Comparison of ENCODE assay signal across 11 cellular contexts in the genomic region with DNA sequence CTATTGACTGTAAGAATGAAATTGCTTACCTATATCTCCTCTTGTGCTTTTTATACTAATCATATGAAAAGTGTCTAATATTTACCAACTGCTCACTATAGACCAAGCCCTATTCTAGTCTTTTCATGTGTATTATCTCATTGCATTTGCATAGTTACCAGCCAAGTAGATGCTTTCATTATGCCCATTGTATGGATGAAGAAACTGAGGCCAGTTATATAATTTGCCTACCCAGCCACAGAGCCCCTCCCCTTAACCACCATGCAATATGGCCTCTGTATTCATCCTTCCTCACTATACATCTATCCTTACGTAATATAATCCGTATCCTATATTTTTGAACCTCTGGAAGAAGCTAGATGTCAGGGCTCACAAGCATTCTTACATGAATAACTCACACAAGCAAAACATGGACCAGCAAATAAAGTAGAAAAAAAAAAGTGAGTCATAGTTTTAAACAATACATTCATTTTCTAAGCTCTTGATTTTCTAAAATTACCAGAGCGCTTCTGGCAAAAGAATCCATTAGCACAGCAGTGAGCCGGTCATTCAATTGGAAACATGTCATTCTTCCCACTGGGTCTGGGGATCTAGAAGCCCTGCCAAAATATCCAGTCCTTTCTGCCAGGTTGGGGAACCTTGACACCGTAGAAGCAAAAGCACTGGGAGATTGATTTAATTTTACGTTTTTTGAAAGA.
DNase-seq lines count a peak whose midpoint lies in the region; TF ChIP-seq lines count a peak whose summit lies in the region.
"Had no signal": no experiment of that assay in that cellular context is flagged by ENCODE, and none has a peak within 500 bp of the region (broad histone marks: within the 10 kb centered on the region; RNA-seq: fewer than 3 reads in every experiment).

No MANE protein-coding gene starts in this region.

- no peaks in the 10 kb centered on the region for H3K36me3 ChIP-seq in Peyer's patch
- H3K36me3 ChIP-seq: pancreas had no signal

- peak; percentile 71 for DNase-seq in ELR (ENCODE audit: low read depth)
- peak; percentile 89 for DNase-seq in NCI-H446 treated with DMSO at 0.1 percent for 48 hours (lab: John Stamatoyannopoulos, UW)
- DNase-seq in dermis blood vessel endothelial cell, result peak; percentile 66
- DNase-seq in non-pigmented ciliary epithelial cell (ENCODE audit: low read depth), result peak; percentile 34
- DNase-seq in GM19240 (ENCODE audit: insufficient read length, low spot score), result no peak
- no peak for DNase-seq in effector CD4-positive, alpha-beta T cell
- DNase-seq in Peyer's patch, result no peak
- DNase-seq in activated effector memory CD4-positive, alpha-beta T cell treated with Interleukin-2 at 50 U/mL for 16 hours, result no peak
- DNase-seq: CD8-positive, alpha-beta T cell; pancreas had no signal

- no peak for TF ChIP-seq POLR2A in Peyer's patch (IDR thresholded peaks at IDR 0.05)

- H3K4me1 ChIP-seq in Peyer's patch, result no peaks in the 10 kb centered on the region
- H3K4me1 ChIP-seq: pancreas had no signal

- H3K27ac ChIP-seq in Peyer's patch, result no peak overlapping the region
- H3K27ac ChIP-seq: pancreas had no signal

- TF ChIP-seq CTCF in Peyer's patch (IDR thresholded peaks at IDR 0.05), result no peak

- H3K27me3 ChIP-seq in Peyer's patch, result no peaks in the 10 kb centered on the region
- H3K27me3 ChIP-seq: pancreas had no signal

- no peaks in the 10 kb centered on the region for H3K9me3 ChIP-seq in Peyer's patch
- H3K9me3 ChIP-seq: pancreas had no signal

- no peak overlapping the region for H3K4me3 ChIP-seq in Peyer's patch
- H3K4me3 ChIP-seq: lung, pancreas had no signal

Comparison
In these comparisons a context has a peak if more than half of its experiments do, and no peak if none do; other contexts are left out.
1. DNase-seq: peak in ELR (single experiment), NCI-H446 treated with DMSO at 0.1 percent for 48 hours (single experiment), dermis blood vessel endothelial cell (single experiment) and non-pigmented ciliary epithelial cell (single experiment); none in GM19240 (single experiment), effector CD4-positive, alpha-beta T cell (single experiment), Peyer's patch (0 of 3) and activated effector memory CD4-positive, alpha-beta T cell treated with Interleukin-2 at 50 U/mL for 16 hours (single experiment).